ENCODE assay signal across 9 cellular contexts in the genomic region with DNA sequence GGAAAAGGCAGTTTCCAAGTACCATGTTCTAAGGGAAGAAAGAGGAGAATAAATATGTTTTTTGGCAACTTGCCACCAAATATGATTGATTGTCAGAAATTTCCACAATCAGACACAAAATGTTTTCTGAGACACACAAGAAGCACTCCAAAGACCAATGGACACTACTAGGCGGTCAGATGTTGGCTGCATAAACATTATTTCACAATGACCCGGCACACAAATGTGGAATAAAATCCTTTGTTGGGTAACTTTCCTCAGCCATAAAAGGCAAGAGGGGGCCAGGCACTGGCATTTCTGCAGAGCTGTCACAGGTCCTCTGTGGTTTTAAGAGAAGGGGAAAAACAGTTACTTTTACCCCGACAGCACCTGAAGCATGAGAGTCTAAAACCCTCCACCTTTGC. TPM values are rescaled to one million over a fixed set of nuclear protein-coding genes. Genes with fewer than 3 reads are reported as not detected.
DNase-seq lines count a peak whose midpoint lies in the region; ATAC-seq and TF ChIP-seq lines count a peak whose summit lies in the region.
"Had no signal": no experiment of that assay in that cellular context is flagged by ENCODE, and none has a peak within 500 bp of the region (broad histone marks: within the 10 kb centered on the region; RNA-seq: fewer than 3 reads in every experiment).

No MANE protein-coding gene starts in this region.

- no peak overlapping the region for H3K27ac Mint-ChIP-seq in neural progenitor cell

- H3K4me3 ChIP-seq in GM23248 (no peak overlapping the region), RWPE2 (ENCODE audit: severe bottlenecking) (no peak overlapping the region), skin epidermis (no peak overlapping the region), neural progenitor cell (no peak overlapping the region)

- H3K79me2 ChIP-seq in GM23248 (ENCODE audit: insufficient read depth) (peaks cover 12% of the 10 kb centered on the region; the same call in 1 of the 2 replicates), neural progenitor cell (ENCODE audit: low read depth) (no peaks in the 10 kb centered on the region)

- 30 to 46% methylated on average over 3 of the region's 3 CpGs for WGBS in GM23248 (ENCODE audit: low coverage in 1 of 2, low lambda C conversion rate in 2 of 2, missing lambda C conversion rate in 2 of 2), 2 experiments

- H3F3A ChIP-seq in GM23248 (ENCODE audit: insufficient read depth) = peaks cover 25% of the 10 kb centered on the region; the same call in 1 of the 2 replicates
- H3F3A ChIP-seq in neural progenitor cell (ENCODE audit: low read depth) = peaks cover 8% of the 10 kb centered on the region

- ATAC-seq in RWPE2 (ENCODE audit: low read depth) = no peak
- peak; percentile 36 for ATAC-seq in Right ventricle myocardium superior (ENCODE audit: poor library complexity)
- no peak for ATAC-seq in HG02885 (IDR thresholded peaks at IDR 0.05; ENCODE audit: poor library complexity, unreplicated experiment)

- H3K4me1 Mint-ChIP-seq in neural progenitor cell = no peaks in the 10 kb centered on the region

- H3K4me1 ChIP-seq in GM23248 (ENCODE audit: insufficient read depth) (peaks cover 36% of the 10 kb centered on the region), RWPE2 (ENCODE audit: insufficient read depth, poor library complexity, severe bottlenecking) (peaks cover 16% of the 10 kb centered on the region), neural progenitor cell (no peaks in the 10 kb centered on the region)

- intact Hi-C loops in Right ventricle myocardium superior (cut with DNase I) = loop anchor here (5.0 kb wide), 1 partner anchor 102 kb away; the partner anchor contains the start of gene FBXO42

- in situ Hi-C loops in GM23248 (cut with MboI) = loop anchor here (10.0 kb wide), 1 partner anchor 165 kb away; no protein-coding TSS in a partner anchor

- no peaks in the 10 kb centered on the region for H3K27me3 ChIP-seq in GM23248 (replicated peaks; ENCODE audit: insufficient read depth)
- no peaks in the 10 kb centered on the region for H3K27me3 ChIP-seq in RWPE2 (ENCODE audit: insufficient read depth, poor library complexity, severe bottlenecking)
- H3K27me3 ChIP-seq in neural progenitor cell = no peaks in the 10 kb centered on the region

- peaks cover 2% of the 10 kb centered on the region for H3K27me3 Mint-ChIP-seq in neural progenitor cell (ENCODE audit: insufficient read depth, low read depth)

- peak overlapping the region; percentile 21 for H3K4me2 ChIP-seq in GM23248 (ENCODE audit: unreplicated experiment)
- no peak overlapping the region for H3K4me2 ChIP-seq in neural progenitor cell

- DNase-seq in GM23248 (peak; percentile 81), RWPE2 (ENCODE audit: low spot score) (no peak), Right ventricle myocardium superior (peak; percentile 70), amygdala (lab: John Stamatoyannopoulos, UW) (no peak), neural progenitor cell (ENCODE audit: low spot score) (no peak), NCI-H2029 treated with DMSO at 0.1 percent for 48 hours (lab: John Stamatoyannopoulos, UW) (no peak)
- DNase-seq: foreskin melanocyte had no signal

- H3K27ac ChIP-seq in GM23248 (peak overlapping the region; percentile 33), RWPE2 (ENCODE audit: poor library complexity, severe bottlenecking) (peak overlapping the region; percentile 13), skin epidermis (peak overlapping the region in 11 of 21 experiments; percentile 1 to 67 (median 15)), neural progenitor cell (no peak overlapping the region)

- H3K36me3 ChIP-seq in GM23248 (ENCODE audit: low read depth) = peaks cover 7% of the 10 kb centered on the region; the same call in 1 of the 2 replicates
- peaks cover 21% of the 10 kb centered on the region for H3K36me3 ChIP-seq in RWPE2 (ENCODE audit: low read depth)
- no peaks in the 10 kb centered on the region for H3K36me3 ChIP-seq in neural progenitor cell

- H4K20me1 ChIP-seq in GM23248 (ENCODE audit: insufficient read depth) = no peaks in the 10 kb centered on the region
- H4K20me1 ChIP-seq in neural progenitor cell (ENCODE audit: low read depth) = no peaks in the 10 kb centered on the region

- H3K9ac ChIP-seq in GM23248 (no peak overlapping the region), neural progenitor cell (no peak overlapping the region)

- no peak overlapping the region for H3K4me3 Mint-ChIP-seq in neural progenitor cell

- H3K36me3 Mint-ChIP-seq in neural progenitor cell = peaks cover 24% of the 10 kb centered on the region

- H3K9me2 ChIP-seq in GM23248 (ENCODE audit: insufficient read depth) = no peaks in the 10 kb centered on the region

- H2AFZ ChIP-seq in GM23248 (no peak overlapping the region), neural progenitor cell (replicated peaks) (no peak overlapping the region)

- TF ChIP-seq CTCF in RWPE2 (IDR thresholded peaks at IDR 0.05; ENCODE audit: poor library complexity, severe bottlenecking) (no peak), neural progenitor cell (IDR thresholded peaks at IDR 0.05) (no peak)

- H3K9me3 Mint-ChIP-seq in neural progenitor cell = no peaks in the 10 kb centered on the region

- H3K9me3 ChIP-seq in GM23248 (ENCODE audit: low read depth) (no peaks in the 10 kb centered on the region), RWPE2 (ENCODE audit: severe bottlenecking) (no peaks in the 10 kb centered on the region), neural progenitor cell (ENCODE audit: low read depth) (no peaks in the 10 kb centered on the region)

RNA-seq across cellular contexts. Expression of gene CPLANE2, which starts 12.9 kb away (rescaled TPM):
- 9.7 and 16.5 TPM in 2 replicates for total RNA-seq in GM23248 (2014; rRNA removed; shearing (Covaris generic))
- 2.6 and 3.5 TPM in 2 replicates for polyA plus RNA-seq in GM23248 (2016; fragmentation: Nextera tagmentation; extraction: Ambion mirVana)
- 10.1 TPM for total RNA-seq in Right ventricle myocardium superior
- 3.0 and 11.4 TPM in 2 replicates for total RNA-seq in neural progenitor cell (ENCODE audit: low replicate concordance)

RNA-seq across cellular contexts. Expression of gene ARHGEF19, which starts 37.4 kb away (rescaled TPM):
- total RNA-seq in GM23248 (2014; rRNA removed; shearing (Covaris generic)) = 8.6 and 12.1 TPM in 2 replicates
- polyA plus RNA-seq in GM23248 (2016; fragmentation: Nextera tagmentation; extraction: Ambion mirVana) = 13.3 and 14.2 TPM in 2 replicates
- total RNA-seq in Right ventricle myocardium superior (1.8 TPM), neural progenitor cell (ENCODE audit: low replicate concordance) (10.9 and 22.2 TPM in 2 replicates)

Comparison
In these comparisons a context has a peak if more than half of its experiments do, and no peak if none do; other contexts are left out.
1. DNase-seq: peak in GM23248 (single experiment) and Right ventricle myocardium superior (single experiment); none in RWPE2 (single experiment), amygdala (0 of 56), neural progenitor cell (single experiment) and NCI-H2029 treated with DMSO at 0.1 percent for 48 hours (single experiment).